In genomic region chr11:128492903-128493569, GRCh38 we compare ENCODE assay signal across 10 cellular contexts.
A peak's percentile ranks its signal among the peaks of the same experiment; 100 is the strongest.
DNase-seq lines count a peak whose midpoint lies in the region; ATAC-seq, FAIRE-seq and TF ChIP-seq lines count a peak whose summit lies in the region.
"Had no signal": no experiment of that assay in that cellular context is flagged by ENCODE, and none has a peak within 500 bp of the region (broad histone marks: within the 10 kb centered on the region; RNA-seq: fewer than 3 reads in every experiment).

No MANE protein-coding gene starts in this region.

- peak overlapping the region in 1 of 2 experiments; percentile 13 for H3K4ac ChIP-seq in mesenchymal stem cell (ENCODE audit: low read depth in 1 of 2, low read length in 2 of 2)

- TF ChIP-seq EP300 in HepG2 (IDR thresholded peaks at IDR 0.05; ENCODE audit: low read depth in 2 of 2, low read length in 2 of 2) = no peak
- no peak for TF ChIP-seq EP300 in HepG2 (CRISPR knock-in tag; IDR thresholded peaks at IDR 0.05; ENCODE audit: borderline replicate concordance)

- intact Hi-C loops in HepG2 (cut with micrococcal nuclease; ENCODE audit: unreplicated experiment) = no loop called here
- intact Hi-C loops in right lobe of liver (cut with DNase I) = no loop called here

- TF ChIP-seq RAD21 in HepG2 (CRISPR knock-in tag; IDR thresholded peaks at IDR 0.05) = no peak

- no peak overlapping the region for H3K4me3 ChIP-seq in HepG2 (replicated peaks in 1 of 3; ENCODE audit: insufficient read depth in 1 of 3, low read depth in 2 of 3, low read length in 3 of 3)
- no peak overlapping the region for H3K4me3 ChIP-seq in right lobe of liver
- no peak overlapping the region for H3K4me3 ChIP-seq in mesenchymal stem cell (ENCODE audit: insufficient read depth in 1 of 2, low read depth in 1 of 2, low read length in 2 of 2)
- H3K4me3 ChIP-seq in urinary bladder (ENCODE audit: low read depth, low read length) = no peak overlapping the region

- CTCF ChIA-PET in HepG2 (lab: Yijun Ruan, JAX; ENCODE audit: low intra/inter-chr PET ratio, low total read pairs) = no interaction called here

- H3K36me3 ChIP-seq in HepG2 (replicated peaks in 1 of 2; ENCODE audit: control insufficient read depth in 1 of 2, insufficient read depth in 2 of 2, low read length in 2 of 2) = no peaks in the 10 kb centered on the region
- no peaks in the 10 kb centered on the region for H3K36me3 ChIP-seq in right lobe of liver
- H3K36me3 ChIP-seq in mesenchymal stem cell (ENCODE audit: control insufficient read depth in 1 of 2, insufficient read depth in 2 of 2, low read depth in 1 of 2, low read length in 2 of 2) = peaks cover 19 to 27% of the 10 kb centered on the region in 2 experiments
- peaks cover 2% of the 10 kb centered on the region for H3K36me3 ChIP-seq in urinary bladder (ENCODE audit: insufficient read depth)

- H3K4me2 ChIP-seq in HepG2 (ENCODE audit: low read depth, low read length) (no peak overlapping the region), mesenchymal stem cell (ENCODE audit: low read length, poor library complexity, severe bottlenecking) (no peak overlapping the region)

- H3K79me1 ChIP-seq in mesenchymal stem cell (replicated peaks; ENCODE audit: low read length, poor library complexity, severe bottlenecking) = peaks cover 15% of the 10 kb centered on the region

- peak overlapping the region in 1 of 2 experiments; percentile 83 for H3K23ac ChIP-seq in mesenchymal stem cell (ENCODE audit: low read length in 2 of 2)

- H3K27ac ChIP-seq in HepG2 (ENCODE audit: extremely low read length, insufficient read depth, low read length) (no peak overlapping the region), right lobe of liver (peak overlapping the region in 1 of 3 donors; percentile 13), mesenchymal stem cell (ENCODE audit: low read length, poor library complexity, severe bottlenecking) (peak overlapping the region; percentile 15), urinary bladder (ENCODE audit: low read depth) (peak overlapping the region; percentile 63)

- H3K9ac ChIP-seq in HepG2 (ENCODE audit: insufficient read depth, low read depth, low read length) (no peak overlapping the region), mesenchymal stem cell (ENCODE audit: low read length) (peak overlapping the region; percentile 44)

- in situ Hi-C loops in HepG2 (cut with HindIII; ENCODE audit: extremely low pct_ligation_motif_present, low pct_unique_long_range_greater_than_20kb) = no loop called here

- peak overlapping the region; percentile 6 for H2BK120ac ChIP-seq in mesenchymal stem cell (ENCODE audit: low read depth, low read length)

- H2BK15ac ChIP-seq in mesenchymal stem cell (ENCODE audit: low read depth, poor library complexity, severe bottlenecking) = peak overlapping the region; percentile 4

- DNase-seq in HepG2 (ENCODE audit: low spot score) = no peak
- DNase-seq in right lobe of liver = no peak
- no peak for DNase-seq in activated naive CD4-positive, alpha-beta T cell treated with anti-CD3 and anti-CD28 coated beads, Interleukin-2, amount 50 U/mL, for 72 hours (ENCODE audit: low spot score in 2 of 2)
- no peak for DNase-seq in mesenchymal stem cell
- no peak for DNase-seq in NCI-H187 treated with DMSO at 0.1 percent for 48 hours (lab: John Stamatoyannopoulos, UW)
- DNase-seq: activated effector memory CD4-positive, alpha-beta T cell treated with anti-CD3 and anti-CD28 coated beads, Interleukin-2, amount 50 U/mL, for 16 hours; KG1 had no signal

- BruUV-seq in HepG2 (replicated peaks; lab: Mats Ljungman, UMichigan) = no TSS peak

- POLR2A ChIA-PET in HepG2 (lab: Yijun Ruan, JAX) = no interaction called here

- peak overlapping the region; percentile 68 for H4K8ac ChIP-seq in mesenchymal stem cell (ENCODE audit: low read length)

- FAIRE-seq in HepG2 (lab: Jason Lieb, UNC) = no peak

- H3K4me1 ChIP-seq in HepG2 (ENCODE audit: insufficient read depth, low read length) = no peaks in the 10 kb centered on the region
- H3K4me1 ChIP-seq in right lobe of liver = peaks cover 0 to 44% (median 9%) of the 10 kb centered on the region in 4 donors
- H3K4me1 ChIP-seq in mesenchymal stem cell (ENCODE audit: control insufficient read depth, insufficient read depth, low read depth, low read length) = peaks cover 11% of the 10 kb centered on the region
- H3K4me1 ChIP-seq in urinary bladder (ENCODE audit: insufficient read depth) = peaks cover 13% of the 10 kb centered on the region

- 38% methylated on average over 4 of the region's 5 CpGs for WGBS in HepG2 (ENCODE audit: low lambda C conversion rate)
- 64% methylated on average over 3 of the region's 5 CpGs for WGBS in right lobe of liver (ENCODE audit: insufficient coverage, low coverage, low lambda C conversion rate, missing lambda C conversion rate)
- 58% methylated on average over 5 of the region's 5 CpGs for WGBS in mesenchymal stem cell
- WGBS in urinary bladder = 61% methylated on average over 5 of the region's 5 CpGs

- no peaks in the 10 kb centered on the region for H3K79me2 ChIP-seq in HepG2 (ENCODE audit: insufficient read depth, low read length)

- TF ChIP-seq POLR2A in HepG2 (IDR thresholded peaks at IDR 0.05; ENCODE audit: insufficient read depth in 1 of 2, low read depth in 2 of 2, low read length in 2 of 2) = no peak
- TF ChIP-seq POLR2A in right lobe of liver (IDR thresholded peaks at IDR 0.05) = no peak

- no peak overlapping the region for H2AFZ ChIP-seq in HepG2 (ENCODE audit: low read length)
- no peak overlapping the region for H2AFZ ChIP-seq in mesenchymal stem cell (ENCODE audit: low read depth, low read length)

- peak overlapping the region in 1 of 2 experiments; percentile 1 for H3K14ac ChIP-seq in mesenchymal stem cell (ENCODE audit: low read length in 2 of 2)

- H4K91ac ChIP-seq in mesenchymal stem cell (ENCODE audit: low read length) = no peak overlapping the region

- H3K18ac ChIP-seq in mesenchymal stem cell (ENCODE audit: low read depth in 1 of 2, low read length in 2 of 2) = peak overlapping the region; percentile 64 to 65

- TF ChIP-seq CTCF in HepG2 (CRISPR knock-in tag; IDR thresholded peaks at IDR 0.05) (no peak), right lobe of liver (IDR thresholded peaks at IDR 0.05) (no peak)

- H2AK5ac ChIP-seq in mesenchymal stem cell (ENCODE audit: low read length, severe bottlenecking) = peak overlapping the region; percentile 57

- peak overlapping the region; percentile 97 to 99 for H3K27ac Mint-ChIP-seq in activated naive CD4-positive, alpha-beta T cell treated with anti-CD3 and anti-CD28 coated beads, Interleukin-2, amount 50 U/mL, for 72 hours

- H3K9me3 Mint-ChIP-seq in activated naive CD4-positive, alpha-beta T cell treated with anti-CD3 and anti-CD28 coated beads, Interleukin-2, amount 50 U/mL, for 72 hours = peaks cover 0 to 4% of the 10 kb centered on the region in 2 donors

- H3K36me3 Mint-ChIP-seq in activated naive CD4-positive, alpha-beta T cell treated with anti-CD3 and anti-CD28 coated beads, Interleukin-2, amount 50 U/mL, for 72 hours = peaks cover 62 to 94% of the 10 kb centered on the region in 2 donors

- peaks cover 2 to 3% of the 10 kb centered on the region in 2 experiments; a peak in 2 of 5 replicates for H3K27me3 ChIP-seq in HepG2 (ENCODE audit: control insufficient read depth in 1 of 2, insufficient read depth in 2 of 2, low read length in 2 of 2)
- no peaks in the 10 kb centered on the region for H3K27me3 ChIP-seq in right lobe of liver
- no peaks in the 10 kb centered on the region for H3K27me3 ChIP-seq in mesenchymal stem cell (ENCODE audit: control insufficient read depth in 1 of 2, insufficient read depth in 1 of 2, low read length in 2 of 2)

- H2BK12ac ChIP-seq in mesenchymal stem cell (ENCODE audit: low read length in 2 of 2) = peak overlapping the region; percentile 1 to 61

- no peaks in the 10 kb centered on the region for H4K20me1 ChIP-seq in HepG2 (ENCODE audit: insufficient read depth, low read length)

- ATAC-seq in HepG2 (no peak), right lobe of liver (no peak), GM19455 (IDR thresholded peaks at IDR 0.05; ENCODE audit: unreplicated experiment) (no peak), HG03095 (IDR thresholded peaks at IDR 0.05; ENCODE audit: unreplicated experiment) (no peak)
- no peak for ATAC-seq in activated naive CD4-positive, alpha-beta T cell treated with anti-CD3 and anti-CD28 coated beads, Interleukin-2, amount 50 U/mL, for 72 hours

- no peak overlapping the region for H2BK5ac ChIP-seq in mesenchymal stem cell (ENCODE audit: low read depth, low read length, poor library complexity, severe bottlenecking)

- H3K9me3 ChIP-seq in HepG2 (ENCODE audit: low read length) (no peaks in the 10 kb centered on the region), right lobe of liver (no peaks in the 10 kb centered on the region), mesenchymal stem cell (ENCODE audit: control insufficient read depth, low read length) (no peaks in the 10 kb centered on the region)

TF ChIP-seq in HepG2, 621 proteins besides CTCF, POLR2A, EP300 and RAD21:
- TF ChIP-seq MAFK (conservative IDR thresholded peaks at IDR 0.05 in 1 of 2, IDR thresholded peaks at IDR 0.05 in 1 of 2; ENCODE audit: low read length in 2 of 2) (peak; percentile 26 to 54; a peak in 3 of 4 replicates), AGO1 (IDR thresholded peaks at IDR 0.05; ENCODE audit: low read depth, low read length, poor library complexity, severe bottlenecking) (no peak)
